Comparison of ENCODE assay signal across 1 cellular context in genomic region chr17:1754430-1755112, GRCh38.
TF ChIP-seq lines count a peak whose summit lies in the region.

No MANE protein-coding gene starts in this region.

TF ChIP-seq in A549, 52 proteins besides CTCF, POLR2A, EP300 and RAD21:
- TF ChIP-seq RCOR1 (IDR thresholded peaks at IDR 0.05; ENCODE audit: low read depth, low read length) (no peak), CHD2 (IDR thresholded peaks at IDR 0.05; ENCODE audit: low read length, partially characterized antibody) (no peak), HES2 (IDR thresholded peaks at IDR 0.05) (no peak), GATA3 (IDR thresholded peaks at IDR 0.05; ENCODE audit: borderline replicate concordance) (no peak), MAZ (IDR thresholded peaks at IDR 0.05; ENCODE audit: borderline replicate concordance, low read depth, low read length) (no peak), BCL3 (IDR thresholded peaks at IDR 0.05) (no peak), NFE2L2 (conservative IDR thresholded peaks at IDR 0.05; ENCODE audit: low read length) (no peak), EHMT2 (IDR thresholded peaks at IDR 0.05; ENCODE audit: low read depth) (no peak), E2F6 (IDR thresholded peaks at IDR 0.05; ENCODE audit: borderline replicate concordance, low read depth) (no peak), EHF (CRISPR knock-in tag; IDR thresholded peaks at IDR 0.05) (no peak), SMC3 (IDR thresholded peaks at IDR 0.05) (no peak), NPAS2 (CRISPR knock-in tag; IDR thresholded peaks at IDR 0.05; ENCODE audit: borderline replicate concordance) (no peak), RNF2 (IDR thresholded peaks at IDR 0.05; ENCODE audit: borderline replicate concordance, low read depth) (no peak)
